In genomic region chr14:91890291-91890749, GRCh38 we compare ENCODE assay signal across 10 cellular contexts. TPM values are rescaled to one million over a fixed set of nuclear protein-coding genes. Genes with fewer than 3 reads are reported as not detected.
DNase-seq lines count a peak whose midpoint lies in the region; ATAC-seq and TF ChIP-seq lines count a peak whose summit lies in the region.
"Had no signal": no experiment of that assay in that cellular context is flagged by ENCODE, and none has a peak within 500 bp of the region (broad histone marks: within the 10 kb centered on the region; RNA-seq: fewer than 3 reads in every experiment).

No MANE protein-coding gene starts in this region.

- peak; percentile 27 for ATAC-seq in CD4-positive, alpha-beta T cell (ENCODE audit: poor library complexity)
- ATAC-seq in effector memory CD8-positive, alpha-beta T cell (replicated peaks) = peak; percentile 68

- H3K9ac ChIP-seq in colonic mucosa (ENCODE audit: low read depth in 2 of 2, low read length in 2 of 2) = no peak overlapping the region

- no peaks in the 10 kb centered on the region for H3K9me3 ChIP-seq in CD4-positive, alpha-beta T cell (ENCODE audit: control insufficient read depth, low read length)
- H3K9me3 ChIP-seq in colonic mucosa = no peaks in the 10 kb centered on the region

- no peak for DNase-seq in CD4-positive, alpha-beta T cell
- DNase-seq in SK-MEL-5 (ENCODE audit: low read depth, low spot score) (peak; percentile 37), pons (ENCODE audit: low spot score) (peak; percentile 85), colonic mucosa (no peak), glutamatergic neuron (no peak)
- DNase-seq in effector memory CD8-positive, alpha-beta T cell = no peak
- DNase-seq in stimulated activated CD4-positive, alpha-beta T cell treated with anti-CD3 and anti-CD28 coated beads, Interleukin-4, amount 100 ng/mL, for 24 hours = no peak
- DNase-seq in central memory CD4-positive, alpha-beta T cell = no peak
- DNase-seq: NCI-H748 treated with DMSO at 0.1 percent for 48 hours had no signal

- peak overlapping the region; percentile 31 for H3K27ac ChIP-seq in CD4-positive, alpha-beta T cell (ENCODE audit: low read depth, low read length)
- H3K27ac ChIP-seq in colonic mucosa = no peak overlapping the region

- H3K36me3 Mint-ChIP-seq in CD4-positive, alpha-beta T cell (ENCODE audit: low read depth) = no peaks in the 10 kb centered on the region
- peaks cover 3% of the 10 kb centered on the region for H3K36me3 Mint-ChIP-seq in effector memory CD8-positive, alpha-beta T cell (ENCODE audit: insufficient read depth)
- no peaks in the 10 kb centered on the region for H3K36me3 Mint-ChIP-seq in glutamatergic neuron (ENCODE audit: unreplicated experiment)

- H3K4me1 ChIP-seq in colonic mucosa = no peaks in the 10 kb centered on the region

- in situ Hi-C loops in SK-MEL-5 (cut with HindIII; ENCODE audit: low pct_unique_long_range_greater_than_20kb, low sequenced_read_pairs) = no loop called here

- H3K27ac Mint-ChIP-seq in CD4-positive, alpha-beta T cell = peak overlapping the region; percentile 83
- peak overlapping the region; percentile 87 to 90 for H3K27ac Mint-ChIP-seq in effector memory CD8-positive, alpha-beta T cell
- H3K27ac Mint-ChIP-seq in glutamatergic neuron (ENCODE audit: unreplicated experiment) = no peak overlapping the region
- H3K27ac Mint-ChIP-seq: dendritic cell treated with granulocyte-macrophage colony-stimulating factor and Interleukin-4, amounts not matched to agents 40 ng/mL and 50 ng/mL, for 4 days had no signal

- H3K36me3 ChIP-seq in colonic mucosa = no peaks in the 10 kb centered on the region

- CTCF ChIA-PET in CD4-positive, alpha-beta T cell (lab: Charles Lee) = interaction anchor here (0.7 kb wide), 1 partner anchor 18 kb away, joined by 3 read pairs; no protein-coding TSS in a partner anchor

- no peaks in the 10 kb centered on the region for H3K27me3 ChIP-seq in CD4-positive, alpha-beta T cell (ENCODE audit: control insufficient read depth, insufficient read depth, low read length)
- no peaks in the 10 kb centered on the region for H3K27me3 ChIP-seq in colonic mucosa

- no peaks in the 10 kb centered on the region for H3K27me3 Mint-ChIP-seq in CD4-positive, alpha-beta T cell
- no peaks in the 10 kb centered on the region for H3K27me3 Mint-ChIP-seq in effector memory CD8-positive, alpha-beta T cell
- peaks cover 3% of the 10 kb centered on the region for H3K27me3 Mint-ChIP-seq in glutamatergic neuron (ENCODE audit: unreplicated experiment)
- H3K27me3 Mint-ChIP-seq: dendritic cell treated with granulocyte-macrophage colony-stimulating factor and Interleukin-4, amounts not matched to agents 40 ng/mL and 50 ng/mL, for 4 days had no signal

- POLR2A ChIA-PET in CD4-positive, alpha-beta T cell (lab: Charles Lee) = interaction anchor here (1.0 to 5.3 kb wide), 5 partner anchors 9 to 27 kb away, joined by 4 to 45 read pairs (median 7); partner anchors contain the start of gene TC2N

- no peaks in the 10 kb centered on the region for H3K9me3 Mint-ChIP-seq in CD4-positive, alpha-beta T cell
- H3K9me3 Mint-ChIP-seq in effector memory CD8-positive, alpha-beta T cell = no peaks in the 10 kb centered on the region
- H3K9me3 Mint-ChIP-seq in glutamatergic neuron (ENCODE audit: unreplicated experiment) = no peaks in the 10 kb centered on the region
- H3K9me3 Mint-ChIP-seq: dendritic cell treated with granulocyte-macrophage colony-stimulating factor and Interleukin-4, amounts not matched to agents 40 ng/mL and 50 ng/mL, for 4 days had no signal

- H3K4me3 Mint-ChIP-seq in CD4-positive, alpha-beta T cell = peak overlapping the region; percentile 49
- H3K4me3 Mint-ChIP-seq in effector memory CD8-positive, alpha-beta T cell = peak overlapping the region; percentile 64 to 71
- no peak overlapping the region for H3K4me3 Mint-ChIP-seq in glutamatergic neuron (ENCODE audit: unreplicated experiment)
- H3K4me3 Mint-ChIP-seq: dendritic cell treated with granulocyte-macrophage colony-stimulating factor and Interleukin-4, amounts not matched to agents 40 ng/mL and 50 ng/mL, for 4 days had no signal

- no peak for TF ChIP-seq CTCF in CD4-positive, alpha-beta T cell (IDR thresholded peaks at IDR 0.05)
- TF ChIP-seq CTCF in colonic mucosa (IDR thresholded peaks at IDR 0.05) (no peak), glutamatergic neuron (IDR thresholded peaks at IDR 0.05; ENCODE audit: partially characterized antibody, unreplicated experiment) (no peak)

- no peak overlapping the region for H3K4me3 ChIP-seq in colonic mucosa

- peaks cover 58% of the 10 kb centered on the region for H3K4me1 Mint-ChIP-seq in CD4-positive, alpha-beta T cell (ENCODE audit: low read depth)
- H3K4me1 Mint-ChIP-seq in effector memory CD8-positive, alpha-beta T cell (ENCODE audit: low read depth in 2 of 2) = peaks cover 48 to 51% of the 10 kb centered on the region in 2 donors
- H3K4me1 Mint-ChIP-seq in glutamatergic neuron (ENCODE audit: low read depth, unreplicated experiment) = no peaks in the 10 kb centered on the region

- intact Hi-C loops in CD4-positive, alpha-beta T cell (cut with DNase I, micrococcal nuclease) = no loop called here
- intact Hi-C loops in colonic mucosa (cut with DNase I) = no loop called here

RNA-seq across cellular contexts. Expression of gene TC2N, which starts 23.0 kb away (rescaled TPM):
- total RNA-seq in CD4-positive, alpha-beta T cell = 100 to 1,000 TPM; 129 to 138 TPM
- total RNA-seq in SK-MEL-5 (2014; rRNA removed; shearing (Covaris generic)) = 5.4 and 5.9 TPM in 2 replicates
- polyA plus RNA-seq in SK-MEL-5 (2015; cell fraction: cytosol; rRNA removed) = 2.8 and 3.6 TPM in 2 replicates
- polyA plus RNA-seq in SK-MEL-5 (2015; cell fraction: nucleus; rRNA removed) = 12.7 and 14.0 TPM in 2 replicates
- total RNA-seq in colonic mucosa = 10 to 100 TPM; 67.6 to 93.4 TPM
- total RNA-seq in glutamatergic neuron (ENCODE audit: unreplicated experiment) = 2.5 TPM

RNA-seq across cellular contexts. Expression of gene FBLN5, which starts 57.2 kb away (rescaled TPM):
- total RNA-seq in CD4-positive, alpha-beta T cell = 1 to 10 TPM; 1.2 to 1.5 TPM
- total RNA-seq in SK-MEL-5 (2014; rRNA removed; shearing (Covaris generic)) = 111 and 119 TPM in 2 replicates
- 1,320 and 1,402 TPM in 2 replicates for polyA plus RNA-seq in SK-MEL-5 (2015; cell fraction: cytosol; rRNA removed)
- 242 and 278 TPM in 2 replicates for polyA plus RNA-seq in SK-MEL-5 (2015; cell fraction: nucleus; rRNA removed)
- total RNA-seq in colonic mucosa (10 to 100 TPM in 1 of 2 donors, 1 to 10 TPM in 1; 4.2 to 14.5 TPM), glutamatergic neuron (ENCODE audit: unreplicated experiment) (not detected)

Comparison
In these comparisons a context has a peak if more than half of its experiments do, and no peak if none do; other contexts are left out.
1. DNase-seq: peak in SK-MEL-5 (single experiment) and pons (single experiment); none in CD4-positive, alpha-beta T cell (0 of 10), effector memory CD8-positive, alpha-beta T cell (0 of 3), stimulated activated CD4-positive, alpha-beta T cell treated with anti-CD3 and anti-CD28 coated beads, Interleukin-4, amount 100 ng/mL, for 24 hours (single experiment), colonic mucosa (single experiment), glutamatergic neuron (single experiment) and central memory CD4-positive, alpha-beta T cell (single experiment).